ENCODE assay signal across 12 cellular contexts in genomic region chr17:64155751-64156544, GRCh38. TPM values are rescaled to one million over a fixed set of nuclear protein-coding genes. Genes with fewer than 3 reads are reported as not detected.
A peak's percentile ranks its signal among the peaks of the same experiment; 100 is the strongest.
DNase-seq lines count a peak whose midpoint lies in the region; ATAC-seq and TF ChIP-seq lines count a peak whose summit lies in the region.
"Had no signal": no experiment of that assay in that cellular context is flagged by ENCODE, and none has a peak within 500 bp of the region (broad histone marks: within the 10 kb centered on the region; RNA-seq: fewer than 3 reads in every experiment).

No MANE protein-coding gene starts in this region.

- peaks cover 34% of the 10 kb centered on the region for H3K36me3 Mint-ChIP-seq in CD4-positive, alpha-beta T cell (ENCODE audit: low read depth)

- H3K4me1 Mint-ChIP-seq in CD4-positive, alpha-beta T cell (ENCODE audit: low read depth) = no peaks in the 10 kb centered on the region
- H3K4me1 Mint-ChIP-seq: activated naive CD8-positive, alpha-beta T cell treated with anti-CD3 and anti-CD28 coated beads, Interleukin-2, amount 10 ng/mL, durations not matched to agents 7 days and 5 days had no signal

- H3K27ac Mint-ChIP-seq in CD4-positive, alpha-beta T cell = no peak overlapping the region
- H3K27ac Mint-ChIP-seq: activated naive CD8-positive, alpha-beta T cell treated with anti-CD3 and anti-CD28 coated beads, Interleukin-2, amount 10 ng/mL, durations not matched to agents 7 days and 5 days; stimulated activated naive CD8-positive, alpha-beta T cell treated with anti-CD3 and anti-CD28 coated beads, Interleukin-15, Interleukin-2, amounts not matched to agents 100 ng/mL and 50 ng/mL, for 24 hours had no signal

- no peaks in the 10 kb centered on the region for H3K27me3 ChIP-seq in CD4-positive, alpha-beta T cell (ENCODE audit: control insufficient read depth, insufficient read depth, low read length)

- POLR2A ChIA-PET in CD4-positive, alpha-beta T cell (lab: Charles Lee) = interaction anchor here (1.7 kb wide), 1 partner anchor 10 kb away, joined by 6 read pairs; no protein-coding TSS in a partner anchor

- CTCF ChIA-PET in CD4-positive, alpha-beta T cell (lab: Charles Lee) = no interaction called here

- H3K9me3 Mint-ChIP-seq in CD4-positive, alpha-beta T cell = no peaks in the 10 kb centered on the region
- H3K9me3 Mint-ChIP-seq: activated naive CD8-positive, alpha-beta T cell treated with anti-CD3 and anti-CD28 coated beads, Interleukin-2, amount 10 ng/mL, durations not matched to agents 7 days and 5 days; naive thymus-derived CD8-positive, alpha-beta T cell; stimulated activated naive CD8-positive, alpha-beta T cell treated with anti-CD3 and anti-CD28 coated beads, Interleukin-15, Interleukin-2, amounts not matched to agents 100 ng/mL and 50 ng/mL, for 24 hours had no signal

- H3K4me3 ChIP-seq in choroid plexus epithelial cell (ENCODE audit: low read depth, low read length) = no peak overlapping the region

- DNase-seq in HT-29 (ENCODE audit: low spot score) (peak; percentile 49), choroid plexus epithelial cell (ENCODE audit: low read depth) (peak; percentile 36), kidney tubule cell (ENCODE audit: low spot score) (peak; percentile 58), sciatic nerve (ENCODE audit: low spot score) (peak; percentile 76), SHP77 treated with DMSO at 0.1 percent for 48 hours (lab: John Stamatoyannopoulos, UW) (no peak), NCI-H1105 (lab: John Stamatoyannopoulos, UW) (no peak)
- no peak for DNase-seq in CD4-positive, alpha-beta T cell
- DNase-seq: activated naive CD8-positive, alpha-beta T cell treated with anti-CD3 and anti-CD28 coated beads, Interleukin-2, amount 10 ng/mL, durations not matched to agents 7 days and 5 days; naive thymus-derived CD8-positive, alpha-beta T cell had no signal

- intact Hi-C loops in sciatic nerve (cut with DNase I) = loop anchor here (10.0 kb wide), 1 partner anchor 109 kb away; the partner anchor contains the start of gene TEX2
- intact Hi-C loops in CD4-positive, alpha-beta T cell (cut with DNase I, micrococcal nuclease) = no loop called here

- no peak overlapping the region for H3K4me3 Mint-ChIP-seq in CD4-positive, alpha-beta T cell
- H3K4me3 Mint-ChIP-seq: activated naive CD8-positive, alpha-beta T cell treated with anti-CD3 and anti-CD28 coated beads, Interleukin-2, amount 10 ng/mL, durations not matched to agents 7 days and 5 days; naive thymus-derived CD8-positive, alpha-beta T cell; stimulated activated naive CD8-positive, alpha-beta T cell treated with anti-CD3 and anti-CD28 coated beads, Interleukin-15, Interleukin-2, amounts not matched to agents 100 ng/mL and 50 ng/mL, for 24 hours had no signal

- peak; percentile 95 for ATAC-seq in sciatic nerve
- ATAC-seq in HG03159 (IDR thresholded peaks at IDR 0.05; ENCODE audit: unreplicated experiment) = no peak
- no peak for ATAC-seq in CD4-positive, alpha-beta T cell (ENCODE audit: poor library complexity)
- ATAC-seq: naive thymus-derived CD8-positive, alpha-beta T cell had no signal

- H3K9me3 ChIP-seq in CD4-positive, alpha-beta T cell (ENCODE audit: control insufficient read depth, low read length) = no peaks in the 10 kb centered on the region

- H3K27ac ChIP-seq in CD4-positive, alpha-beta T cell (ENCODE audit: low read depth, low read length) = no peak overlapping the region
- H3K27ac ChIP-seq: KMS-11 had no signal

- H3K27me3 Mint-ChIP-seq in CD4-positive, alpha-beta T cell = no peaks in the 10 kb centered on the region
- H3K27me3 Mint-ChIP-seq: activated naive CD8-positive, alpha-beta T cell treated with anti-CD3 and anti-CD28 coated beads, Interleukin-2, amount 10 ng/mL, durations not matched to agents 7 days and 5 days; naive thymus-derived CD8-positive, alpha-beta T cell; stimulated activated naive CD8-positive, alpha-beta T cell treated with anti-CD3 and anti-CD28 coated beads, Interleukin-15, Interleukin-2, amounts not matched to agents 100 ng/mL and 50 ng/mL, for 24 hours had no signal

- TF ChIP-seq CTCF in choroid plexus epithelial cell (conservative IDR thresholded peaks at IDR 0.05; ENCODE audit: low read depth, low read length) = peak; percentile 3
- TF ChIP-seq CTCF in CD4-positive, alpha-beta T cell (IDR thresholded peaks at IDR 0.05) = no peak

RNA-seq across cellular contexts. Expression of gene ERN1, which starts 26.0 kb away (rescaled TPM):
- total RNA-seq in HT-29 (2014; rRNA removed; shearing (Covaris generic)) = 6.9 and 7.3 TPM in 2 replicates
- 22.2 TPM for total RNA-seq in sciatic nerve
- 10 to 100 TPM; 62.7 to 67.8 TPM for total RNA-seq in CD4-positive, alpha-beta T cell

Comparison
In these comparisons a context has a peak if more than half of its experiments do, and no peak if none do; other contexts are left out.
1. DNase-seq: peak in HT-29 (single experiment), choroid plexus epithelial cell (single experiment), kidney tubule cell (single experiment) and sciatic nerve (single experiment); none in CD4-positive, alpha-beta T cell (0 of 10), SHP77 treated with DMSO at 0.1 percent for 48 hours (single experiment) and NCI-H1105 (single experiment).